In genomic region chr2:44944102-44944951, GRCh38 we compare ENCODE assay signal across 13 cellular contexts. TPM values are rescaled to one million over a fixed set of nuclear protein-coding genes. Genes with fewer than 3 reads are reported as not detected.
DNase-seq lines count a peak whose midpoint lies in the region; ATAC-seq lines count a peak whose summit lies in the region.
"Had no signal": no experiment of that assay in that cellular context is flagged by ENCODE, and none has a peak within 500 bp of the region (broad histone marks: within the 10 kb centered on the region; RNA-seq: fewer than 3 reads in every experiment).

No MANE protein-coding gene starts in this region.

- intact Hi-C loops in activated CD4-positive, alpha-beta T cell treated with anti-CD3 and anti-CD28 coated beads, Interleukin-2, amount 10 ng/mL, durations not matched to agents 24 days and 14 days (cut with micrococcal nuclease) = loop anchor here (5.0 kb wide), 1 partner anchor 223 kb away; no protein-coding TSS in a partner anchor

- peaks cover 13% of the 10 kb centered on the region for H3K4me1 Mint-ChIP-seq in activated CD4-positive, alpha-beta T cell treated with anti-CD3 and anti-CD28 coated beads, Interleukin-2, amount 10 ng/mL, durations not matched to agents 24 days and 14 days
- peaks cover 35% of the 10 kb centered on the region for H3K4me1 Mint-ChIP-seq in activated naive CD8-positive, alpha-beta T cell treated with anti-CD3 and anti-CD28 coated beads for 36 hours
- peaks cover 34% of the 10 kb centered on the region for H3K4me1 Mint-ChIP-seq in stimulated activated effector memory CD8-positive, alpha-beta T cell treated with anti-CD3 and anti-CD28 coated beads, Interleukin-12 subunit alpha, Interleukin-12 subunit beta, amount 100 ng/mL, for 72 hours

- H3K9me3 Mint-ChIP-seq in activated CD4-positive, alpha-beta T cell treated with anti-CD3 and anti-CD28 coated beads, Interleukin-2, amount 10 ng/mL, durations not matched to agents 24 days and 14 days = no peaks in the 10 kb centered on the region
- H3K9me3 Mint-ChIP-seq in activated naive CD8-positive, alpha-beta T cell treated with anti-CD3 and anti-CD28 coated beads for 36 hours = no peaks in the 10 kb centered on the region
- no peaks in the 10 kb centered on the region for H3K9me3 Mint-ChIP-seq in stimulated activated effector memory CD8-positive, alpha-beta T cell treated with anti-CD3 and anti-CD28 coated beads, Interleukin-12 subunit alpha, Interleukin-12 subunit beta, amount 100 ng/mL, for 72 hours

- H3K27me3 Mint-ChIP-seq in activated CD4-positive, alpha-beta T cell treated with anti-CD3 and anti-CD28 coated beads, Interleukin-2, amount 10 ng/mL, durations not matched to agents 24 days and 14 days = peaks cover 87% of the 10 kb centered on the region
- H3K27me3 Mint-ChIP-seq in activated naive CD8-positive, alpha-beta T cell treated with anti-CD3 and anti-CD28 coated beads for 36 hours = peaks cover 95% of the 10 kb centered on the region

- ATAC-seq in stimulated activated effector memory CD8-positive, alpha-beta T cell treated with anti-CD3 and anti-CD28 coated beads, Interleukin-12 subunit alpha, Interleukin-12 subunit beta, amount 100 ng/mL, for 72 hours = no peak
- no peak for ATAC-seq in HG03354 (IDR thresholded peaks at IDR 0.05; ENCODE audit: poor library complexity, severe bottlenecking, unreplicated experiment)
- ATAC-seq: A549 had no signal

- no peak overlapping the region for H3K4me3 Mint-ChIP-seq in activated CD4-positive, alpha-beta T cell treated with anti-CD3 and anti-CD28 coated beads, Interleukin-2, amount 10 ng/mL, durations not matched to agents 24 days and 14 days
- H3K4me3 Mint-ChIP-seq in activated naive CD8-positive, alpha-beta T cell treated with anti-CD3 and anti-CD28 coated beads for 36 hours = peak overlapping the region; percentile 40
- peak overlapping the region; percentile 68 for H3K4me3 Mint-ChIP-seq in stimulated activated effector memory CD8-positive, alpha-beta T cell treated with anti-CD3 and anti-CD28 coated beads, Interleukin-12 subunit alpha, Interleukin-12 subunit beta, amount 100 ng/mL, for 72 hours

- H3K36me3 Mint-ChIP-seq in activated CD4-positive, alpha-beta T cell treated with anti-CD3 and anti-CD28 coated beads, Interleukin-2, amount 10 ng/mL, durations not matched to agents 24 days and 14 days (ENCODE audit: low read depth) = peaks cover 3% of the 10 kb centered on the region
- H3K36me3 Mint-ChIP-seq in activated naive CD8-positive, alpha-beta T cell treated with anti-CD3 and anti-CD28 coated beads for 36 hours = no peaks in the 10 kb centered on the region
- H3K36me3 Mint-ChIP-seq in stimulated activated effector memory CD8-positive, alpha-beta T cell treated with anti-CD3 and anti-CD28 coated beads, Interleukin-12 subunit alpha, Interleukin-12 subunit beta, amount 100 ng/mL, for 72 hours = no peaks in the 10 kb centered on the region

- DNase-seq in activated CD4-positive, alpha-beta T cell treated with anti-CD3 and anti-CD28 coated beads, Interleukin-2, amount 10 ng/mL, durations not matched to agents 24 days and 14 days = no peak
- no peak for DNase-seq in activated CD4-positive, alpha-beta T cell treated with anti-CD3 and anti-CD28 coated beads for 48 hours
- DNase-seq in activated naive CD8-positive, alpha-beta T cell treated with anti-CD3 and anti-CD28 coated beads for 36 hours = no peak
- DNase-seq in left kidney (ENCODE audit: low read depth, low spot score) = peak; percentile 53
- DNase-seq in stimulated activated effector memory CD8-positive, alpha-beta T cell treated with anti-CD3 and anti-CD28 coated beads, Interleukin-12 subunit alpha, Interleukin-12 subunit beta, amount 100 ng/mL, for 72 hours (ENCODE audit: low spot score in 2 of 2) = no peak
- DNase-seq in NCI-H345 (lab: John Stamatoyannopoulos, UW) = no peak
- DNase-seq in central memory CD4-positive, alpha-beta T cell = no peak
- DNase-seq: DMS79 treated with DMSO at 0.1 percent for 48 hours; stimulated activated CD4-positive, alpha-beta T cell treated with anti-CD3 and anti-CD28 coated beads, Interleukin-4, amount 100 ng/mL, for 1 hour; transverse colon had no signal

- H3K27ac Mint-ChIP-seq in activated CD4-positive, alpha-beta T cell treated with anti-CD3 and anti-CD28 coated beads, Interleukin-2, amount 10 ng/mL, durations not matched to agents 24 days and 14 days = peak overlapping the region; percentile 68
- H3K27ac Mint-ChIP-seq in activated naive CD8-positive, alpha-beta T cell treated with anti-CD3 and anti-CD28 coated beads for 36 hours = no peak overlapping the region
- no peak overlapping the region for H3K27ac Mint-ChIP-seq in stimulated activated effector memory CD8-positive, alpha-beta T cell treated with anti-CD3 and anti-CD28 coated beads, Interleukin-12 subunit alpha, Interleukin-12 subunit beta, amount 100 ng/mL, for 72 hours

RNA-seq across cellular contexts. Expression of gene SIX3, which starts 2.8 kb away (rescaled TPM):
- total RNA-seq in activated CD4-positive, alpha-beta T cell treated with anti-CD3 and anti-CD28 coated beads, Interleukin-2, amount 10 ng/mL, durations not matched to agents 24 days and 14 days = not detected in 2 replicates
- not detected for total RNA-seq in activated naive CD8-positive, alpha-beta T cell treated with anti-CD3 and anti-CD28 coated beads for 36 hours
- total RNA-seq: omental fat pad, transverse colon had no signal
